Comparison of ENCODE assay signal across 23 cellular contexts in genomic region chr3:69659180-69659915, GRCh38.
"Had no signal": no experiment of that assay in that cellular context is flagged by ENCODE, and none has a peak within 500 bp of the region (broad histone marks: within the 10 kb centered on the region; RNA-seq: fewer than 3 reads in every experiment).

No MANE protein-coding gene starts in this region.

- H3K9me3 ChIP-seq: mucosa of descending colon, ovary, stomach, testis, thyroid gland, transverse colon, upper lobe of left lung, vagina had no signal

- H3K4me3 ChIP-seq: lung, mucosa of descending colon, ovary, skin epidermis, stomach, testis, thyroid gland, transverse colon, upper lobe of left lung, vagina had no signal

- H3K36me3 ChIP-seq: ovary, stomach, thyroid gland, transverse colon, upper lobe of left lung, vagina had no signal

- DNase-seq: islet precursor cell; midbrain; mucosa of descending colon; naive thymus-derived CD4-positive, alpha-beta T cell; ovary; right cardiac atrium; stimulated activated CD4-positive, alpha-beta T cell treated with anti-CD3 and anti-CD28 coated beads, Interleukin-12 subunit alpha, Interleukin-12 subunit beta, amount 100 ng/mL, for 4 hours; stimulated activated CD4-positive, alpha-beta T cell treated with anti-CD3 and anti-CD28 coated beads, Interleukin-15, amount 100 ng/mL, for 24 hours; stimulated activated CD4-positive, alpha-beta T cell treated with anti-CD3 and anti-CD28 coated beads, Interleukin-2, amount 100 ng/mL, for 24 hours; stimulated activated CD4-positive, alpha-beta T cell treated with anti-CD3 and anti-CD28 coated beads, Interleukin-4, amount 100 ng/mL, for 1 hour; stimulated activated naive B cell treated with anti-CD40 and anti-IgM and Interleukin-4, amounts not matched to agents 10 μg/mL and 1 μg/mL and 100 μg/mL, for 72 hours; stimulated activated naive CD8-positive, alpha-beta T cell treated with anti-CD3 and anti-CD28 coated beads, Interleukin-15, Interleukin-2, amounts not matched to agents 100 U/mL and 50 U/mL, for 24 hours; stomach; testis; thyroid gland; transverse colon; upper lobe of left lung had no signal

- H3K27ac ChIP-seq: ovary, skin epidermis, stomach, testis, thyroid gland, transverse colon, upper lobe of left lung, vagina had no signal

- H3K4me1 ChIP-seq: testis, vagina had no signal

- ATAC-seq: left lobe of liver; naive thymus-derived CD4-positive, alpha-beta T cell; natural killer cell treated with Interleukin-12 subunit alpha and Interleukin-12 subunit beta and Interleukin-15 and Interleukin-18, amount 100 ng/mL, for 72 hours; right cardiac atrium; sciatic nerve; stimulated activated naive B cell treated with anti-CD40 and anti-IgM and Interleukin-4, amounts not matched to agents 10 μg/mL and 1 μg/mL and 100 μg/mL, for 72 hours; stimulated activated naive CD8-positive, alpha-beta T cell treated with anti-CD3 and anti-CD28 coated beads, Interleukin-15, Interleukin-2, amounts not matched to agents 100 U/mL and 50 U/mL, for 24 hours had no signal

- H3K27me3 ChIP-seq: ovary, stomach, testis, thyroid gland, upper lobe of left lung, vagina had no signal
